Comparison of ENCODE assay signal across 13 cellular contexts in genomic region chr20:1840865-1841553, GRCh38. TPM values are rescaled to one million over a fixed set of nuclear protein-coding genes. Genes with fewer than 3 reads are reported as not detected.
DNase-seq lines count a peak whose midpoint lies in the region; FAIRE-seq and TF ChIP-seq lines count a peak whose summit lies in the region.
"Had no signal": no experiment of that assay in that cellular context is flagged by ENCODE, and none has a peak within 500 bp of the region (broad histone marks: within the 10 kb centered on the region; RNA-seq: fewer than 3 reads in every experiment).

No MANE protein-coding gene starts in this region.

- no peak overlapping the region for H2AFZ ChIP-seq in keratinocyte (ENCODE audit: control insufficient read depth, low read length)
- H2AFZ ChIP-seq in smooth muscle cell (ENCODE audit: low read depth), result no peak overlapping the region

- WGBS in adrenal gland, 4 donors, result 67 to 78% (median 71%) methylated on average over 5 to 6 of the region's 6 CpGs
- WGBS in smooth muscle cell (ENCODE audit: low lambda C conversion rate), result 53% methylated on average over 5 of the region's 6 CpGs

- TF ChIP-seq POLR2A in adrenal gland (IDR thresholded peaks at IDR 0.05), result no peak

- H3K79me2 ChIP-seq in keratinocyte (ENCODE audit: control insufficient read depth, insufficient read depth, low read length) (no peaks in the 10 kb centered on the region), smooth muscle cell (ENCODE audit: low read depth) (no peaks in the 10 kb centered on the region)

- DNase-seq in GM03348 (ENCODE audit: low spot score) (peak; percentile 32), adrenal gland (no peak), keratinocyte (ENCODE audit: low read depth, low spot score) (no peak), smooth muscle cell (lab: John Stamatoyannopoulos, UW; ENCODE audit: unreplicated experiment) (no peak), NCI-H526 (lab: John Stamatoyannopoulos, UW) (no peak)
- no peak for DNase-seq in activated effector memory CD4-positive, alpha-beta T cell treated with Interleukin-2 at 50 U/mL for 16 hours
- no peak for DNase-seq in activated CD8-positive, alpha-beta memory T cell treated with anti-CD3 and anti-CD28 coated beads, Interleukin-2, amount 50 U/mL, for 4 hours
- no peak for DNase-seq in stimulated activated CD4-positive, alpha-beta T cell treated with anti-CD3 and anti-CD28 coated beads, Interleukin-2, amount 100 ng/mL, for 48 hours
- DNase-seq: activated naive CD8-positive, alpha-beta T cell treated with anti-CD3 and anti-CD28 coated beads, Interleukin-2, amount 50 U/mL, for 24 hours; glutamatergic neuron; NCI-H1694 had no signal

- intact Hi-C loops in adrenal gland (cut with DNase I), result no loop called here

- H3K9me1 ChIP-seq in keratinocyte (ENCODE audit: control insufficient read depth, extremely low read depth, insufficient read depth, low read length), result no peaks in the 10 kb centered on the region

- H3F3A ChIP-seq in smooth muscle cell (ENCODE audit: low read depth), result peaks cover 6% of the 10 kb centered on the region

- peak overlapping the region in 4 of 5 donors; percentile 37 to 86 (median 70) for H3K27ac ChIP-seq in adrenal gland
- H3K27ac ChIP-seq in keratinocyte (ENCODE audit: control insufficient read depth, insufficient read depth, low read length), result no peak overlapping the region
- peak overlapping the region; percentile 61 for H3K27ac ChIP-seq in smooth muscle cell (ENCODE audit: low read depth)

- no peak for TF ChIP-seq CTCF in adrenal gland (IDR thresholded peaks at IDR 0.05)
- no peak for TF ChIP-seq CTCF in keratinocyte (optimal IDR thresholded peaks at IDR 0.05 in 1 of 3, IDR thresholded peaks at IDR 0.05 in 1 of 3, conservative IDR thresholded peaks at IDR 0.05 in 1 of 3; ENCODE audit: extremely low read depth in 1 of 3, insufficient read depth in 2 of 3, low read length in 3 of 3)
- TF ChIP-seq CTCF in smooth muscle cell (IDR thresholded peaks at IDR 0.05; ENCODE audit: borderline replicate concordance, insufficient read depth, poor library complexity, severe bottlenecking), result no peak

- H3K4me3 ChIP-seq in adrenal gland (no peak overlapping the region), keratinocyte (ENCODE audit: control insufficient read depth in 2 of 3, extremely low read depth in 1 of 3, insufficient read depth in 2 of 3, low read depth in 1 of 3, low read length in 3 of 3) (no peak overlapping the region), smooth muscle cell (no peak overlapping the region)
- H3K4me3 ChIP-seq: HAP-1 had no signal

- dilution Hi-C loops in keratinocyte (cut with MboI; ENCODE audit: extremely low pct_ligation_motif_present, low sequenced_read_pairs), result no loop called here

- H3K9ac ChIP-seq in keratinocyte (ENCODE audit: control insufficient read depth, extremely low read depth, insufficient read depth, low read length) (no peak overlapping the region), smooth muscle cell (ENCODE audit: low read depth) (no peak overlapping the region)

- H3K9me3 ChIP-seq in adrenal gland (replicated peaks in 1 of 3) (no peaks in the 10 kb centered on the region), keratinocyte (ENCODE audit: control insufficient read depth, low read depth, low read length) (peaks cover 6% of the 10 kb centered on the region), smooth muscle cell (replicated peaks; ENCODE audit: low read depth) (no peaks in the 10 kb centered on the region)

- no peaks in the 10 kb centered on the region for H3K36me3 ChIP-seq in adrenal gland (replicated peaks in 1 of 2)
- no peaks in the 10 kb centered on the region for H3K36me3 ChIP-seq in keratinocyte (ENCODE audit: control insufficient read depth in 2 of 2, extremely low read depth in 1 of 2, insufficient read depth in 2 of 2, low read length in 2 of 2)
- no peaks in the 10 kb centered on the region for H3K36me3 ChIP-seq in smooth muscle cell (ENCODE audit: low read depth)
- H3K36me3 ChIP-seq: HAP-1 had no signal

- H3K27me3 ChIP-seq in adrenal gland (no peaks in the 10 kb centered on the region), keratinocyte (ENCODE audit: control insufficient read depth, extremely low read depth, insufficient read depth, low read length) (no peaks in the 10 kb centered on the region), smooth muscle cell (ENCODE audit: low read depth) (no peaks in the 10 kb centered on the region)

- FAIRE-seq in keratinocyte (lab: Jason Lieb, UNC), result no peak

- H3K4me1 ChIP-seq in adrenal gland (replicated peaks in 1 of 2) (peaks cover 7 to 15% of the 10 kb centered on the region in 2 donors), keratinocyte (ENCODE audit: control insufficient read depth, extremely low read depth, insufficient read depth, low read length) (peaks cover 21% of the 10 kb centered on the region), smooth muscle cell (ENCODE audit: low read depth) (no peaks in the 10 kb centered on the region)
- H3K4me1 ChIP-seq: HAP-1 had no signal

- H3K4me2 ChIP-seq in keratinocyte (ENCODE audit: control insufficient read depth, extremely low read depth, insufficient read depth, low read depth, low read length) (peak overlapping the region; percentile 15), smooth muscle cell (no peak overlapping the region)

- H4K20me1 ChIP-seq in keratinocyte (ENCODE audit: control insufficient read depth, extremely low read depth, insufficient read depth, low read length) (no peaks in the 10 kb centered on the region), smooth muscle cell (ENCODE audit: low read depth) (no peaks in the 10 kb centered on the region)

RNA-seq across cellular contexts. Expression of gene SIRPA, which starts 54.2 kb away (rescaled TPM):
- total RNA-seq in adrenal gland, result 100 to 1,000 TPM in 1 of 8 donors, 10 to 100 TPM in 7; 48.9 to 102 (median 73.1) TPM
- polyA plus RNA-seq in adrenal gland, result 10 to 100 TPM; 32.3 to 81.8 (median 40.4) TPM
- polyA plus RNA-seq in keratinocyte, result 19.9 to 50.7 TPM (median 23.7 TPM) in 3 replicates
- 14.5 TPM for polyA plus RNA-seq in keratinocyte (2011; ENCODE audit: low read depth)
- 27.2 and 34.1 TPM in 2 replicates for polyA plus RNA-seq in keratinocyte (2011; cell fraction: cytosol; rRNA removed)
- polyA plus RNA-seq in keratinocyte (2011; cell fraction: nucleus; rRNA removed), result 64.2 and 79.1 TPM in 2 replicates
- 37.4 and 48.9 TPM in 2 replicates for polyA plus RNA-seq in keratinocyte (2012; ENCODE audit: low replicate concordance)
- 23.1 to 84.4 TPM (median 23.5 TPM) in 3 replicates for polyA minus RNA-seq in keratinocyte
- polyA minus RNA-seq in keratinocyte (2011; cell fraction: cytosol; rRNA and poly(A)+ RNA removed), result 21.5 TPM
- 35.0 and 48.7 TPM in 2 replicates for polyA minus RNA-seq in keratinocyte (2011; cell fraction: nucleus; rRNA and poly(A)+ RNA removed)
- 6.8 and 8.3 TPM in 2 replicates for total RNA-seq in smooth muscle cell
- polyA plus RNA-seq in smooth muscle cell, result 12.3 and 14.5 TPM in 2 replicates
- total RNA-seq: T-helper 1 cell treated with Interleukin-12 subunit alpha and Interleukin-12 subunit beta and Interleukin-4 antibody, amounts not matched to agents 30 ng/mL and 1 ng/mL, for 36 hours had no signal
